ENCODE assay signal across 1 cellular context in genomic region chr20:53769041-53769440, GRCh38.
TF ChIP-seq lines count a peak whose summit lies in the region.

No MANE protein-coding gene starts in this region.

TF ChIP-seq in HepG2, 621 proteins besides CTCF, POLR2A, EP300 and RAD21 (continued from another document and continues in another):
- TF ChIP-seq ZNF138 (CRISPR knock-in tag; IDR thresholded peaks at IDR 0.05; ENCODE audit: low read depth), result no peak
- TF ChIP-seq FOXJ3 (CRISPR knock-in tag; IDR thresholded peaks at IDR 0.05; ENCODE audit: borderline replicate concordance), result peak; percentile 99
- 0 out of 2 replicates have a peak, but pooled peaks have one; percentile 45 for TF ChIP-seq TFDP2 (CRISPR knock-in tag; IDR thresholded peaks at IDR 0.05)
- TF ChIP-seq, protein P1, sequence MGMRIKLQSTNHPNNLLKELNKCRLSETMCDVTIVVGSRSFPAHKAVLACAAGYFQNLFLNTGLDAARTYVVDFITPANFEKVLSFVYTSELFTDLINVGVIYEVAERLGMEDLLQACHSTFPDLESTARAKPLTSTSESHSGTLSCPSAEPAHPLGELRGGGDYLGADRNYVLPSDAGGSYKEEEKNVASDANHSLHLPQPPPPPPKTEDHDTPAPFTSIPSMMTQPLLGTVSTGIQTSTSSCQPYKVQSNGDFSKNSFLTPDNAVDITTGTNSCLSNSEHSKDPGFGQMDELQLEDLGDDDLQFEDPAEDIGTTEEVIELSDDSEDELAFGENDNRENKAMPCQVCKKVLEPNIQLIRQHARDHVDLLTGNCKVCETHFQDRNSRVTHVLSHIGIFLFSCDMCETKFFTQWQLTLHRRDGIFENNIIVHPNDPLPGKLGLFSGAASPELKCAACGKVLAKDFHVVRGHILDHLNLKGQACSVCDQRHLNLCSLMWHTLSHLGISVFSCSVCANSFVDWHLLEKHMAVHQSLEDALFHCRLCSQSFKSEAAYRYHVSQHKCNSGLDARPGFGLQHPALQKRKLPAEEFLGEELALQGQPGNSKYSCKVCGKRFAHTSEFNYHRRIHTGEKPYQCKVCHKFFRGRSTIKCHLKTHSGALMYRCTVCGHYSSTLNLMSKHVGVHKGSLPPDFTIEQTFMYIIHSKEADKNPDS (CRISPR knock-in tag; IDR thresholded peaks at IDR 0.05), result no peak
- 0 out of 2 replicates have a peak, but pooled peaks have one; percentile 55 for TF ChIP-seq ZSCAN9 (CRISPR knock-in tag; IDR thresholded peaks at IDR 0.05; ENCODE audit: borderline replicate concordance)
- TF ChIP-seq SATB2 (CRISPR knock-in tag; IDR thresholded peaks at IDR 0.05), result peak; percentile 72; the same call in 1 of the 2 replicates
- no peak for TF ChIP-seq RORA (CRISPR knock-in tag; IDR thresholded peaks at IDR 0.05)
- TF ChIP-seq, protein P2, sequence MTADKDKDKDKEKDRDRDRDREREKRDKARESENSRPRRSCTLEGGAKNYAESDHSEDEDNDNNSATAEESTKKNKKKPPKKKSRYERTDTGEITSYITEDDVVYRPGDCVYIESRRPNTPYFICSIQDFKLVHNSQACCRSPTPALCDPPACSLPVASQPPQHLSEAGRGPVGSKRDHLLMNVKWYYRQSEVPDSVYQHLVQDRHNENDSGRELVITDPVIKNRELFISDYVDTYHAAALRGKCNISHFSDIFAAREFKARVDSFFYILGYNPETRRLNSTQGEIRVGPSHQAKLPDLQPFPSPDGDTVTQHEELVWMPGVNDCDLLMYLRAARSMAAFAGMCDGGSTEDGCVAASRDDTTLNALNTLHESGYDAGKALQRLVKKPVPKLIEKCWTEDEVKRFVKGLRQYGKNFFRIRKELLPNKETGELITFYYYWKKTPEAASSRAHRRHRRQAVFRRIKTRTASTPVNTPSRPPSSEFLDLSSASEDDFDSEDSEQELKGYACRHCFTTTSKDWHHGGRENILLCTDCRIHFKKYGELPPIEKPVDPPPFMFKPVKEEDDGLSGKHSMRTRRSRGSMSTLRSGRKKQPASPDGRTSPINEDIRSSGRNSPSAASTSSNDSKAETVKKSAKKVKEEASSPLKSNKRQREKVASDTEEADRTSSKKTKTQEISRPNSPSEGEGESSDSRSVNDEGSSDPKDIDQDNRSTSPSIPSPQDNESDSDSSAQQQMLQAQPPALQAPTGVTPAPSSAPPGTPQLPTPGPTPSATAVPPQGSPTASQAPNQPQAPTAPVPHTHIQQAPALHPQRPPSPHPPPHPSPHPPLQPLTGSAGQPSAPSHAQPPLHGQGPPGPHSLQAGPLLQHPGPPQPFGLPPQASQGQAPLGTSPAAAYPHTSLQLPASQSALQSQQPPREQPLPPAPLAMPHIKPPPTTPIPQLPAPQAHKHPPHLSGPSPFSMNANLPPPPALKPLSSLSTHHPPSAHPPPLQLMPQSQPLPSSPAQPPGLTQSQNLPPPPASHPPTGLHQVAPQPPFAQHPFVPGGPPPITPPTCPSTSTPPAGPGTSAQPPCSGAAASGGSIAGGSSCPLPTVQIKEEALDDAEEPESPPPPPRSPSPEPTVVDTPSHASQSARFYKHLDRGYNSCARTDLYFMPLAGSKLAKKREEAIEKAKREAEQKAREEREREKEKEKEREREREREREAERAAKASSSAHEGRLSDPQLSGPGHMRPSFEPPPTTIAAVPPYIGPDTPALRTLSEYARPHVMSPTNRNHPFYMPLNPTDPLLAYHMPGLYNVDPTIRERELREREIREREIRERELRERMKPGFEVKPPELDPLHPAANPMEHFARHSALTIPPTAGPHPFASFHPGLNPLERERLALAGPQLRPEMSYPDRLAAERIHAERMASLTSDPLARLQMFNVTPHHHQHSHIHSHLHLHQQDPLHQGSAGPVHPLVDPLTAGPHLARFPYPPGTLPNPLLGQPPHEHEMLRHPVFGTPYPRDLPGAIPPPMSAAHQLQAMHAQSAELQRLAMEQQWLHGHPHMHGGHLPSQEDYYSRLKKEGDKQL (CRISPR knock-in tag; IDR thresholded peaks at IDR 0.05; ENCODE audit: low read depth), result peak; percentile 75; the same call in 1 of the 2 replicates
- peak; percentile 51 for TF ChIP-seq STAG1 (CRISPR knock-in tag; IDR thresholded peaks at IDR 0.05)
- TF ChIP-seq TEF (CRISPR knock-in tag; IDR thresholded peaks at IDR 0.05), result no peak
- no peak for TF ChIP-seq SIN3B (IDR thresholded peaks at IDR 0.05; ENCODE audit: low read length)
- TF ChIP-seq, protein P3, sequence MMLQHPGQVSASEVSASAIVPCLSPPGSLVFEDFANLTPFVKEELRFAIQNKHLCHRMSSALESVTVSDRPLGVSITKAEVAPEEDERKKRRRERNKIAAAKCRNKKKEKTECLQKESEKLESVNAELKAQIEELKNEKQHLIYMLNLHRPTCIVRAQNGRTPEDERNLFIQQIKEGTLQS (CRISPR knock-in tag; IDR thresholded peaks at IDR 0.05), result no peak
- TF ChIP-seq ISX (CRISPR knock-in tag; conservative IDR thresholded peaks at IDR 0.05), result no peak
- no peak for TF ChIP-seq AGO2 (optimal IDR thresholded peaks at IDR 0.05; ENCODE audit: low read depth, low read length)
- TF ChIP-seq, protein P4, sequence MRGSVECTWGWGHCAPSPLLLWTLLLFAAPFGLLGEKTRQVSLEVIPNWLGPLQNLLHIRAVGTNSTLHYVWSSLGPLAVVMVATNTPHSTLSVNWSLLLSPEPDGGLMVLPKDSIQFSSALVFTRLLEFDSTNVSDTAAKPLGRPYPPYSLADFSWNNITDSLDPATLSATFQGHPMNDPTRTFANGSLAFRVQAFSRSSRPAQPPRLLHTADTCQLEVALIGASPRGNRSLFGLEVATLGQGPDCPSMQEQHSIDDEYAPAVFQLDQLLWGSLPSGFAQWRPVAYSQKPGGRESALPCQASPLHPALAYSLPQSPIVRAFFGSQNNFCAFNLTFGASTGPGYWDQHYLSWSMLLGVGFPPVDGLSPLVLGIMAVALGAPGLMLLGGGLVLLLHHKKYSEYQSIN (CRISPR knock-in tag; IDR thresholded peaks at IDR 0.05; ENCODE audit: borderline replicate concordance), result no peak
- no peak for TF ChIP-seq ZNF230 (CRISPR knock-in tag; IDR thresholded peaks at IDR 0.05)
- TF ChIP-seq ZNF780A (CRISPR knock-in tag; IDR thresholded peaks at IDR 0.05), result no peak
- TF ChIP-seq GATAD2A (CRISPR knock-in tag; IDR thresholded peaks at IDR 0.05), result peak; percentile 91
- TF ChIP-seq, protein P5, sequence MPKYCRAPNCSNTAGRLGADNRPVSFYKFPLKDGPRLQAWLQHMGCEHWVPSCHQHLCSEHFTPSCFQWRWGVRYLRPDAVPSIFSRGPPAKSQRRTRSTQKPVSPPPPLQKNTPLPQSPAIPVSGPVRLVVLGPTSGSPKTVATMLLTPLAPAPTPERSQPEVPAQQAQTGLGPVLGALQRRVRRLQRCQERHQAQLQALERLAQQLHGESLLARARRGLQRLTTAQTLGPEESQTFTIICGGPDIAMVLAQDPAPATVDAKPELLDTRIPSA (CRISPR knock-in tag; IDR thresholded peaks at IDR 0.05; ENCODE audit: borderline replicate concordance), result no peak
- peak; percentile 96 for TF ChIP-seq PAXIP1 (CRISPR knock-in tag; conservative IDR thresholded peaks at IDR 0.05)
- no peak for TF ChIP-seq MZF1 (CRISPR knock-in tag; IDR thresholded peaks at IDR 0.05; ENCODE audit: borderline replicate concordance)
- 0 out of 2 replicates have a peak, but pooled peaks have one; percentile 26 for TF ChIP-seq PHF8 (CRISPR knock-in tag; IDR thresholded peaks at IDR 0.05)
- no peak for TF ChIP-seq PHF20 (CRISPR knock-in tag; IDR thresholded peaks at IDR 0.05)
- TF ChIP-seq, protein P6, sequence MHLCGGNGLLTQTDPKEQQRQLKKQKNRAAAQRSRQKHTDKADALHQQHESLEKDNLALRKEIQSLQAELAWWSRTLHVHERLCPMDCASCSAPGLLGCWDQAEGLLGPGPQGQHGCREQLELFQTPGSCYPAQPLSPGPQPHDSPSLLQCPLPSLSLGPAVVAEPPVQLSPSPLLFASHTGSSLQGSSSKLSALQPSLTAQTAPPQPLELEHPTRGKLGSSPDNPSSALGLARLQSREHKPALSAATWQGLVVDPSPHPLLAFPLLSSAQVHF (CRISPR knock-in tag; IDR thresholded peaks at IDR 0.05), result no peak
- TF ChIP-seq, protein P7, sequence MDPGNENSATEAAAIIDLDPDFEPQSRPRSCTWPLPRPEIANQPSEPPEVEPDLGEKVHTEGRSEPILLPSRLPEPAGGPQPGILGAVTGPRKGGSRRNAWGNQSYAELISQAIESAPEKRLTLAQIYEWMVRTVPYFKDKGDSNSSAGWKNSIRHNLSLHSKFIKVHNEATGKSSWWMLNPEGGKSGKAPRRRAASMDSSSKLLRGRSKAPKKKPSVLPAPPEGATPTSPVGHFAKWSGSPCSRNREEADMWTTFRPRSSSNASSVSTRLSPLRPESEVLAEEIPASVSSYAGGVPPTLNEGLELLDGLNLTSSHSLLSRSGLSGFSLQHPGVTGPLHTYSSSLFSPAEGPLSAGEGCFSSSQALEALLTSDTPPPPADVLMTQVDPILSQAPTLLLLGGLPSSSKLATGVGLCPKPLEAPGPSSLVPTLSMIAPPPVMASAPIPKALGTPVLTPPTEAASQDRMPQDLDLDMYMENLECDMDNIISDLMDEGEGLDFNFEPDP (CRISPR knock-in tag; conservative IDR thresholded peaks at IDR 0.05), result no peak
- TF ChIP-seq, protein P8, sequence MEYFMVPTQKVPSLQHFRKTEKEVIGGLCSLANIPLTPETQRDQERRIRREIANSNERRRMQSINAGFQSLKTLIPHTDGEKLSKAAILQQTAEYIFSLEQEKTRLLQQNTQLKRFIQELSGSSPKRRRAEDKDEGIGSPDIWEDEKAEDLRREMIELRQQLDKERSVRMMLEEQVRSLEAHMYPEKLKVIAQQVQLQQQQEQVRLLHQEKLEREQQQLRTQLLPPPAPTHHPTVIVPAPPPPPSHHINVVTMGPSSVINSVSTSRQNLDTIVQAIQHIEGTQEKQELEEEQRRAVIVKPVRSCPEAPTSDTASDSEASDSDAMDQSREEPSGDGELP (IDR thresholded peaks at IDR 0.05; ENCODE audit: borderline replicate concordance, low read depth), result no peak
- TF ChIP-seq, protein P9, sequence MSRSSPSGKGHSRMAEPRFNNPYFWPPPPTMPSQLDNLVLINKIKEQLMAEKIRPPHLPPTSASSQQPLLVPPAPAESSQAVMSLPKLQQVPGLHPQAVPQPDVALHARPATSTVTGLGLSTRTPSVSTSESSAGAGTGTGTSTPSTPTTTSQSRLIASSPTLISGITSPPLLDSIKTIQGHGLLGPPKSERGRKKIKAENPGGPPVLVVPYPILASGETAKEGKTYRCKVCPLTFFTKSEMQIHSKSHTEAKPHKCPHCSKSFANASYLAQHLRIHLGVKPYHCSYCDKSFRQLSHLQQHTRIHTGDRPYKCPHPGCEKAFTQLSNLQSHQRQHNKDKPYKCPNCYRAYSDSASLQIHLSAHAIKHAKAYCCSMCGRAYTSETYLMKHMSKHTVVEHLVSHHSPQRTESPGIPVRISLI (CRISPR knock-in tag; IDR thresholded peaks at IDR 0.05; ENCODE audit: borderline replicate concordance), result peak; percentile 66; the same call in 1 of the 2 replicates
- TF ChIP-seq CBFB (CRISPR knock-in tag; IDR thresholded peaks at IDR 0.05), result peak; percentile 69; the same call in 1 of the 2 replicates
- TF ChIP-seq ZNF563 (CRISPR knock-in tag; IDR thresholded peaks at IDR 0.05), result no peak
- TF ChIP-seq ZNF331 (CRISPR knock-in tag; IDR thresholded peaks at IDR 0.05), result peak; percentile 40
- no peak for TF ChIP-seq THAP9 (CRISPR knock-in tag; IDR thresholded peaks at IDR 0.05; ENCODE audit: borderline replicate concordance)
- no peak for TF ChIP-seq ZNF660 (CRISPR knock-in tag; IDR thresholded peaks at IDR 0.05; ENCODE audit: borderline replicate concordance, low read depth)
